ENCODE assay signal across 2 cellular contexts in the genomic region with DNA sequence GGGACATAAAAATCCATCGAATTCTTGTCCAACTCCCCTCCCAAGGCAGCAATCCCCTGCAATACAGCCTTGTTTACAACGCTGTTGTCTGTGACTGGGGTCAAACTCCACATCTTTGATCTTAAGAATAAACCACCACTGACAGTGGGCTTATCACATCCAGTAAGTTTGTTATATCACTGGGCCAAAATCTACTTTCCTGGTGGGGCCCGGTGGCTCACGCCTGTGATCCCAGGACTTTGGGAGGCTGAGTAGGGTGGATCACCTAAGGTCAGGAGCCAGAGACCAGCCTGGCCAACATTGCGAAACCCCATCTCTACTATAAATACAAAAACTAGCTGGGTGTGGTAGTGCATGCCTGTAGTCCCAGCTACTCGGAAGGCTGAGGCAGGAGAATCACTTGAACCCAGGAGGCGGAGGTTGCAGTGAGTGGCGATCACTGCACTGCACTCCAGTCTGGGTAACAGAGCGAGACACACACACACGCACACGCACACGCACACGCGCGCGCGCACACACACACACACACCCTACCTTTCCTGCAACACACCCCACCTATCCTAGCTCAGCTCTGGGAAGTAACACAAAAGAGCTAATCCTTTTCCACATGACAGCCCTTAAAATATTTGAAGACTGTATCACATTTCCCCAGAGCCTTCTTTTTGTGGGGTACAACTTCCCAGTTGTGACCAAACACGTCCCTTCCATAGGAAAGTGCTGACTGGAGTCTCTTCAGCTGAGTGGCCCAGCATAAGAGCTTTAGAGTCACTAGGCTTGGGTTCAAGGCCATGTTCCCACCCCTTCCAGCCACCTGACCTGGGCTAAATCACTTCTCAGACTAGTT.
TF ChIP-seq lines count a peak whose summit lies in the region.

No MANE protein-coding gene starts in this region.

TF ChIP-seq in IMR-90, 13 proteins besides CTCF, POLR2A, EP300 and RAD21:
- TF ChIP-seq CEBPB (IDR thresholded peaks at IDR 0.05; ENCODE audit: low read depth, low read length) (0 out of 2 replicates have a peak, but pooled peaks have one; percentile 46), USF2 (IDR thresholded peaks at IDR 0.05; ENCODE audit: low read depth, low read length) (no peak)

TF ChIP-seq in K562, 482 proteins besides CTCF, POLR2A, EP300 and RAD21:
- peak; percentile 94 for TF ChIP-seq CEBPB (tag; IDR thresholded peaks at IDR 0.05)
- TF ChIP-seq CREM (IDR thresholded peaks at IDR 0.05; ENCODE audit: low read depth): no peak
- TF ChIP-seq C11orf30 (IDR thresholded peaks at IDR 0.05; ENCODE audit: low read depth): 0 out of 2 replicates have a peak, but pooled peaks have one; percentile 7
- TF ChIP-seq, protein P1, sequence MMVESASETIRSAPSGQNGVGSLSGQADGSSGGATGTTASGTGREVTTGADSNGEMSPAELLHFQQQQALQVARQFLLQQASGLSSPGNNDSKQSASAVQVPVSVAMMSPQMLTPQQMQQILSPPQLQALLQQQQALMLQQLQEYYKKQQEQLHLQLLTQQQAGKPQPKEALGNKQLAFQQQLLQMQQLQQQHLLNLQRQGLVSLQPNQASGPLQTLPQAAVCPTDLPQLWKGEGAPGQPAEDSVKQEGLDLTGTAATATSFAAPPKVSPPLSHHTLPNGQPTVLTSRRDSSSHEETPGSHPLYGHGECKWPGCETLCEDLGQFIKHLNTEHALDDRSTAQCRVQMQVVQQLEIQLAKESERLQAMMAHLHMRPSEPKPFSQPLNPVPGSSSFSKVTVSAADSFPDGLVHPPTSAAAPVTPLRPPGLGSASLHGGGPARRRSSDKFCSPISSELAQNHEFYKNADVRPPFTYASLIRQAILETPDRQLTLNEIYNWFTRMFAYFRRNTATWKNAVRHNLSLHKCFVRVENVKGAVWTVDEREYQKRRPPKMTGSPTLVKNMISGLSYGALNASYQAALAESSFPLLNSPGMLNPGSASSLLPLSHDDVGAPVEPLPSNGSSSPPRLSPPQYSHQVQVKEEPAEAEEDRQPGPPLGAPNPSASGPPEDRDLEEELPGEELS (CRISPR knock-in tag; IDR thresholded peaks at IDR 0.05; ENCODE audit: borderline replicate concordance): no peak
TF ChIP-seq in K562: peak in this region for 2.
